Comparison of ENCODE assay signal across 1 cellular context in genomic region chr2:69538872-69539548, GRCh38.
TF ChIP-seq lines count a peak whose summit lies in the region.

No MANE protein-coding gene starts in this region.

TF ChIP-seq in HepG2, 621 proteins besides CTCF, POLR2A, EP300 and RAD21 (continued from another document and continues in another):
- TF ChIP-seq, protein P1, sequence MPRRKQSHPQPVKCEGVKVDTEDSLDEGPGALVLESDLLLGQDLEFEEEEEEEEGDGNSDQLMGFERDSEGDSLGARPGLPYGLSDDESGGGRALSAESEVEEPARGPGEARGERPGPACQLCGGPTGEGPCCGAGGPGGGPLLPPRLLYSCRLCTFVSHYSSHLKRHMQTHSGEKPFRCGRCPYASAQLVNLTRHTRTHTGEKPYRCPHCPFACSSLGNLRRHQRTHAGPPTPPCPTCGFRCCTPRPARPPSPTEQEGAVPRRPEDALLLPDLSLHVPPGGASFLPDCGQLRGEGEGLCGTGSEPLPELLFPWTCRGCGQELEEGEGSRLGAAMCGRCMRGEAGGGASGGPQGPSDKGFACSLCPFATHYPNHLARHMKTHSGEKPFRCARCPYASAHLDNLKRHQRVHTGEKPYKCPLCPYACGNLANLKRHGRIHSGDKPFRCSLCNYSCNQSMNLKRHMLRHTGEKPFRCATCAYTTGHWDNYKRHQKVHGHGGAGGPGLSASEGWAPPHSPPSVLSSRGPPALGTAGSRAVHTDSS (CRISPR knock-in tag; conservative IDR thresholded peaks at IDR 0.05): no peak
- TF ChIP-seq, protein P2, sequence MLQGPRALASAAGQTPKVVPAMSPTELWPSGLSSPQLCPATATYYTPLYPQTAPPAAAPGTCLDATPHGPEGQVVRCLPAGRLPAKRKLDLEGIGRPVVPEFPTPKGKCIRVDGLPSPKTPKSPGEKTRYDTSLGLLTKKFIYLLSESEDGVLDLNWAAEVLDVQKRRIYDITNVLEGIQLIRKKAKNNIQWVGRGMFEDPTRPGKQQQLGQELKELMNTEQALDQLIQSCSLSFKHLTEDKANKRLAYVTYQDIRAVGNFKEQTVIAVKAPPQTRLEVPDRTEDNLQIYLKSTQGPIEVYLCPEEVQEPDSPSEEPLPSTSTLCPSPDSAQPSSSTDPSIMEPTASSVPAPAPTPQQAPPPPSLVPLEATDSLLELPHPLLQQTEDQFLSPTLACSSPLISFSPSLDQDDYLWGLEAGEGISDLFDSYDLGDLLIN (CRISPR knock-in tag; IDR thresholded peaks at IDR 0.05; ENCODE audit: borderline replicate concordance): no peak
- TF ChIP-seq GATAD1 (CRISPR knock-in tag; IDR thresholded peaks at IDR 0.05) (no peak), ZBTB26 (CRISPR knock-in tag; IDR thresholded peaks at IDR 0.05; ENCODE audit: borderline replicate concordance) (no peak; the same call in 1 of the 2 replicates), ZNF251 (CRISPR knock-in tag; IDR thresholded peaks at IDR 0.05) (no peak), ZNF329 (CRISPR knock-in tag; IDR thresholded peaks at IDR 0.05; ENCODE audit: low read depth) (no peak), ZNF546 (CRISPR knock-in tag; conservative IDR thresholded peaks at IDR 0.05) (no peak), ZNF747 (CRISPR knock-in tag; IDR thresholded peaks at IDR 0.05; ENCODE audit: borderline replicate concordance) (no peak), NFE2L2 (IDR thresholded peaks at IDR 0.05; ENCODE audit: low read length) (no peak), ZNF703 (CRISPR knock-in tag; IDR thresholded peaks at IDR 0.05; ENCODE audit: borderline replicate concordance) (no peak), RBM39 (IDR thresholded peaks at IDR 0.05; ENCODE audit: low read depth, low read length, poor library complexity, severe bottlenecking) (no peak), STAT5B (CRISPR knock-in tag; IDR thresholded peaks at IDR 0.05) (no peak), KLF13 (CRISPR knock-in tag; IDR thresholded peaks at IDR 0.05) (no peak), HNF1A (IDR thresholded peaks at IDR 0.05; ENCODE audit: low read depth) (no peak), HNF1A (CRISPR knock-in tag; IDR thresholded peaks at IDR 0.05; ENCODE audit: borderline replicate concordance) (no peak), ZNF710 (CRISPR knock-in tag; IDR thresholded peaks at IDR 0.05; ENCODE audit: borderline replicate concordance) (no peak), TBX3 (IDR thresholded peaks at IDR 0.05; ENCODE audit: borderline replicate concordance) (no peak), BRD4 (CRISPR knock-in tag; IDR thresholded peaks at IDR 0.05) (no peak), GTF3A (CRISPR knock-in tag; conservative IDR thresholded peaks at IDR 0.05) (no peak), HNRNPLL (IDR thresholded peaks at IDR 0.05; ENCODE audit: low read depth, low read length, poor library complexity, severe bottlenecking) (no peak), ZNF563 (CRISPR knock-in tag; IDR thresholded peaks at IDR 0.05) (no peak), KAT2B (IDR thresholded peaks at IDR 0.05; ENCODE audit: borderline replicate concordance, low read depth, low read length) (0 out of 2 replicates have a peak, but pooled peaks have one; percentile 3), NFIB (CRISPR knock-in tag; IDR thresholded peaks at IDR 0.05; ENCODE audit: borderline replicate concordance) (no peak), SAP130 (CRISPR knock-in tag; IDR thresholded peaks at IDR 0.05; ENCODE audit: low read depth) (peak; percentile 86), GTF2F1 (IDR thresholded peaks at IDR 0.05; ENCODE audit: low read length) (0 out of 2 replicates have a peak, but pooled peaks have one; percentile 55), U2AF1 (optimal IDR thresholded peaks at IDR 0.05; ENCODE audit: low read depth, low read length) (no peak), MLX (CRISPR knock-in tag; IDR thresholded peaks at IDR 0.05) (0 out of 2 replicates have a peak, but pooled peaks have one; percentile 36), GATAD2A (CRISPR knock-in tag; IDR thresholded peaks at IDR 0.05) (peak; percentile 91), MEF2D (CRISPR knock-in tag; IDR thresholded peaks at IDR 0.05) (peak; percentile 31; the same call in 1 of the 2 replicates), ELF4 (CRISPR knock-in tag; IDR thresholded peaks at IDR 0.05; ENCODE audit: borderline replicate concordance) (no peak), ZSCAN29 (CRISPR knock-in tag; conservative IDR thresholded peaks at IDR 0.05) (no peak), ZFP82 (CRISPR knock-in tag; IDR thresholded peaks at IDR 0.05; ENCODE audit: borderline replicate concordance) (no peak), ZFY (CRISPR knock-in tag; IDR thresholded peaks at IDR 0.05) (no peak), NONO (IDR thresholded peaks at IDR 0.05) (no peak), NONO (CRISPR knock-in tag; conservative IDR thresholded peaks at IDR 0.05) (0 out of 2 replicates have a peak, but pooled peaks have one; percentile 20), ISL2 (CRISPR knock-in tag; IDR thresholded peaks at IDR 0.05) (no peak), ZNF605 (CRISPR knock-in tag; IDR thresholded peaks at IDR 0.05) (peak; percentile 76; the same call in 1 of the 2 replicates), ZNF253 (CRISPR knock-in tag; IDR thresholded peaks at IDR 0.05; ENCODE audit: borderline replicate concordance) (no peak), ZNF577 (CRISPR knock-in tag; IDR thresholded peaks at IDR 0.05; ENCODE audit: borderline replicate concordance, low read depth) (no peak), KDM1A (CRISPR knock-in tag; IDR thresholded peaks at IDR 0.05) (no peak), PCBP1 (IDR thresholded peaks at IDR 0.05; ENCODE audit: borderline replicate concordance, low read depth, low read length) (no peak), HNF4G (IDR thresholded peaks at IDR 0.05; ENCODE audit: borderline replicate concordance, low read depth, low read length) (peak; percentile 78), HNF4G (CRISPR knock-in tag; IDR thresholded peaks at IDR 0.05; ENCODE audit: borderline replicate concordance, low read depth) (peak; percentile 85; the same call in 1 of the 2 replicates), ZNF792 (CRISPR knock-in tag; IDR thresholded peaks at IDR 0.05) (peak; percentile 72; the same call in 1 of the 2 replicates), HNRNPUL1 (IDR thresholded peaks at IDR 0.05; ENCODE audit: low read depth, low read length) (no peak)
- TF ChIP-seq, protein P3, sequence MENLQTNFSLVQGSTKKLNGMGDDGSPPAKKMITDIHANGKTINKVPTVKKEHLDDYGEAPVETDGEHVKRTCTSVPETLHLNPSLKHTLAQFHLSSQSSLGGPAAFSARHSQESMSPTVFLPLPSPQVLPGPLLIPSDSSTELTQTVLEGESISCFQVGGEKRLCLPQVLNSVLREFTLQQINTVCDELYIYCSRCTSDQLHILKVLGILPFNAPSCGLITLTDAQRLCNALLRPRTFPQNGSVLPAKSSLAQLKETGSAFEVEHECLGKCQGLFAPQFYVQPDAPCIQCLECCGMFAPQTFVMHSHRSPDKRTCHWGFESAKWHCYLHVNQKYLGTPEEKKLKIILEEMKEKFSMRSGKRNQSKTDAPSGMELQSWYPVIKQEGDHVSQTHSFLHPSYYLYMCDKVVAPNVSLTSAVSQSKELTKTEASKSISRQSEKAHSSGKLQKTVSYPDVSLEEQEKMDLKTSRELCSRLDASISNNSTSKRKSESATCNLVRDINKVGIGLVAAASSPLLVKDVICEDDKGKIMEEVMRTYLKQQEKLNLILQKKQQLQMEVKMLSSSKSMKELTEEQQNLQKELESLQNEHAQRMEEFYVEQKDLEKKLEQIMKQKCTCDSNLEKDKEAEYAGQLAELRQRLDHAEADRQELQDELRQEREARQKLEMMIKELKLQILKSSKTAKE (CRISPR knock-in tag; IDR thresholded peaks at IDR 0.05; ENCODE audit: borderline replicate concordance): no peak
- TF ChIP-seq, protein P4, sequence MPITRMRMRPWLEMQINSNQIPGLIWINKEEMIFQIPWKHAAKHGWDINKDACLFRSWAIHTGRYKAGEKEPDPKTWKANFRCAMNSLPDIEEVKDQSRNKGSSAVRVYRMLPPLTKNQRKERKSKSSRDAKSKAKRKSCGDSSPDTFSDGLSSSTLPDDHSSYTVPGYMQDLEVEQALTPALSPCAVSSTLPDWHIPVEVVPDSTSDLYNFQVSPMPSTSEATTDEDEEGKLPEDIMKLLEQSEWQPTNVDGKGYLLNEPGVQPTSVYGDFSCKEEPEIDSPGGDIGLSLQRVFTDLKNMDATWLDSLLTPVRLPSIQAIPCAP (CRISPR knock-in tag; IDR thresholded peaks at IDR 0.05; ENCODE audit: low read depth): no peak
- TF ChIP-seq, protein P5, sequence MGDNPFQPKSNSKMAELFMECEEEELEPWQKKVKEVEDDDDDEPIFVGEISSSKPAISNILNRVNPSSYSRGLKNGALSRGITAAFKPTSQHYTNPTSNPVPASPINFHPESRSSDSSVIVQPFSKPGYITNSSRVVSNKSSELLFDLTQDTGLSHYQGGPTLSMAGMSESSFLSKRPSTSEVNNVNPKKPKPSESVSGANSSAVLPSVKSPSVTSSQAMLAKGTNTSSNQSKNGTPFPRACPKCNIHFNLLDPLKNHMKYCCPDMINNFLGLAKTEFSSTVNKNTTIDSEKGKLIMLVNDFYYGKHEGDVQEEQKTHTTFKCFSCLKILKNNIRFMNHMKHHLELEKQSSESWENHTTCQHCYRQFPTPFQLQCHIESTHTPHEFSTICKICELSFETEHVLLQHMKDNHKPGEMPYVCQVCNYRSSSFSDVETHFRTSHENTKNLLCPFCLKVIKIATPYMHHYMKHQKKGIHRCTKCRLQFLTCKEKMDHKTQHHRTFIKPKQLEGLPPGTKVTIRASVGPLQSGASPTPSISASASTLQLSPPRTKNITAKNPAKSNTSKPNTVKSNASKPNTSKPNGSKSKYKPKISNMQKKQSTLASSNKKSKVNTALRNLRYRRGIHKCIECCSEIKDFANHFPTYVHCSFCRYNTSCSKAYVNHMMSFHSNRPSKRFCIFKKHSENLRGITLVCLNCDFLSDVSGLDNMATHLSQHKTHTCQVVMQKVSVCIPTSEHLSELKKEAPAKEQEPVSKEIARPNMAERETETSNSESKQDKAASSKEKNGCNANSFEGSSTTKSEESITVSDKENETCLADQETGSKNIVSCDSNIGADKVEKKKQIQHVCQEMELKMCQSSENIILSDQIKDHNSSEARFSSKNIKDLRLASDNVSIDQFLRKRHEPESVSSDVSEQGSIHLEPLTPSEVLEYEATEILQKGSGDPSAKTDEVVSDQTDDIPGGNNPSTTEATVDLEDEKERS (CRISPR knock-in tag; IDR thresholded peaks at IDR 0.05): no peak
